ENCODE assay signal across 18 cellular contexts in the genomic region with DNA sequence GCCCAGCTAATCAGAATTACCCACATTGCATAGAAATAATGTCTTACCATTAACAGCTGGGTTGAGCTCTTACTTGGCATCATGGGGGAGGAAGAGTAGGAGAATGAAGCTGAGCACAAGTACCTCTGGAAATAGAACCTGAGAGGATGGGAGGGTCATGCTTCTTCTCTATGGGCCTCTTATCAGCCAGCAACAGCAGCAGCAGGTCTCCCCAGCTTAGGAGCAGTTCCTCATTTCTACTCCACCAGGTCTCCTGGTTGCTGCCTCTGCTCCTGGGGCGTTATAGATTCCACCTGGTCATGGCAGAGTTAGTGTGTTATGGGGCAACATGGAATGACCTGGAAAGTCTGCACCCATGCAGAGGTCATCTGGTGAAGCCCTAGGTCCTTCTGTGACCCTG. TPM values are rescaled to one million over a fixed set of nuclear protein-coding genes. Genes with fewer than 3 reads are reported as not detected.
A peak's percentile ranks its signal among the peaks of the same experiment; 100 is the strongest.
DNase-seq lines count a peak whose midpoint lies in the region; ATAC-seq, FAIRE-seq and TF ChIP-seq lines count a peak whose summit lies in the region.
"Had no signal": no experiment of that assay in that cellular context is flagged by ENCODE, and none has a peak within 500 bp of the region (broad histone marks: within the 10 kb centered on the region; RNA-seq: fewer than 3 reads in every experiment).

No MANE protein-coding gene starts in this region.

- peak; percentile 30 for ATAC-seq in GM18868 (IDR thresholded peaks at IDR 0.05; ENCODE audit: unreplicated experiment)
- ATAC-seq in K562 = peak; percentile 93
- ATAC-seq: HepG2, Panc1 had no signal

- H3K4me2 ChIP-seq in K562 (ENCODE audit: insufficient read depth, low read length) = peak overlapping the region; percentile 46

- no peaks in the 10 kb centered on the region for H3K36me3 ChIP-seq in K562 (ENCODE audit: control insufficient read depth, insufficient read depth, low read length)

- peaks cover 23 to 39% of the 10 kb centered on the region in 2 experiments for H3K4me1 ChIP-seq in K562 (replicated peaks in 1 of 2; ENCODE audit: control insufficient read depth in 2 of 2, insufficient read depth in 2 of 2, low read length in 2 of 2)

- no peaks in the 10 kb centered on the region for H4K20me1 ChIP-seq in K562 (replicated peaks; ENCODE audit: control insufficient read depth, insufficient read depth, low read length)

- TF ChIP-seq POLR2A in K562 (conservative IDR thresholded peaks at IDR 0.05) = no peak

- H3K27ac ChIP-seq in K562 (ENCODE audit: extremely low read depth, low read depth, low read length) = no peak overlapping the region

- H3K9me3 ChIP-seq in K562 (replicated peaks; ENCODE audit: control insufficient read depth, insufficient read depth, low read depth, low read length) = no peaks in the 10 kb centered on the region

- no peaks in the 10 kb centered on the region for H3K27me3 ChIP-seq in K562 (ENCODE audit: control insufficient read depth in 2 of 2, insufficient read depth in 2 of 2, low read length in 2 of 2)

- no peak for TF ChIP-seq CTCF in K562 (IDR thresholded peaks at IDR 0.05 in 2 of 3, conservative IDR thresholded peaks at IDR 0.05 in 1 of 3; ENCODE audit: insufficient read depth in 2 of 3, low read depth in 1 of 3, low read length in 3 of 3)

- POLR2A ChIA-PET in K562 (lab: Yijun Ruan, JAX) = interaction anchor here (0.8 to 2.2 kb wide), 8 partner anchors 8 to 262 kb away, joined by 3 to 6 read pairs (median 4); a partner anchor contains a TSS

- no peak overlapping the region; a peak in 1 of 4 replicates for H3K9ac ChIP-seq in K562 (ENCODE audit: insufficient read depth in 1 of 2, low read depth in 2 of 2, low read length in 2 of 2)

- no TSS peak for BruUV-seq in K562 (replicated peaks; lab: Mats Ljungman, UMichigan)

- CTCF ChIA-PET in K562 (lab: Yijun Ruan, JAX; ENCODE audit: low intra/inter-chr PET ratio) = no interaction called here

- in situ Hi-C loops in K562 (cut with MboI) = no loop called here

- WGBS in K562 (ENCODE audit: insufficient coverage, low coverage, missing lambda C conversion rate) = 7% methylated on average over 1 of the region's 1 CpG

- TF ChIP-seq EP300 in K562 (IDR thresholded peaks at IDR 0.05; ENCODE audit: low read length) = peak; percentile 88

- H2AFZ ChIP-seq in K562 (ENCODE audit: low read depth, low read length) = peak overlapping the region; percentile 21; the same call in 1 of the 2 replicates

- peak; percentile 98 for FAIRE-seq in K562 (lab: Jason Lieb, UNC)
- FAIRE-seq: H1, HepG2 had no signal

- H3K9me1 ChIP-seq in K562 (ENCODE audit: control insufficient read depth, insufficient read depth, low read length) = peaks cover 4% of the 10 kb centered on the region

- no peaks in the 10 kb centered on the region for H3K79me2 ChIP-seq in K562 (ENCODE audit: control insufficient read depth, insufficient read depth, low read length)

- peak; percentile 48 for DNase-seq in GDM1 (lab: John Stamatoyannopoulos, UW)
- DNase-seq in SKM-1 (lab: John Stamatoyannopoulos, UW; ENCODE audit: unreplicated experiment) = peak; percentile 22
- peak; percentile 46 to 91 (median 74) for DNase-seq in K562 (ENCODE audit: extremely low read depth in 1 of 4, low spot score in 3 of 4)
- DNase-seq in NCI-H82 (lab: John Stamatoyannopoulos, UW) = no peak
- no peak for DNase-seq in NCI-H2107 (lab: John Stamatoyannopoulos, UW)
- no peak for DNase-seq in NCI-H128 (lab: John Stamatoyannopoulos, UW; ENCODE audit: unreplicated experiment)
- DNase-seq: ACHN; CD4-positive, CD25-positive, alpha-beta regulatory T cell; DMS53; HFFc6; NCI-H1048; NCI-H226; NCI-H69; SHP77 had no signal

- H3K4me3 ChIP-seq in K562 = no peak overlapping the region

- intact Hi-C loops in K562 (cut with micrococcal nuclease) = loop anchor here (10.0 kb wide), 1 partner anchor 158 kb away; a partner anchor contains a TSS

- no peak for TF ChIP-seq RAD21 in K562 (CRISPR knock-in tag; conservative IDR thresholded peaks at IDR 0.05 in 1 of 2, IDR thresholded peaks at IDR 0.05 in 1 of 2)

TF ChIP-seq in K562, 482 proteins besides CTCF, POLR2A, EP300 and RAD21 (continues in another document):
- TF ChIP-seq, protein P1, sequence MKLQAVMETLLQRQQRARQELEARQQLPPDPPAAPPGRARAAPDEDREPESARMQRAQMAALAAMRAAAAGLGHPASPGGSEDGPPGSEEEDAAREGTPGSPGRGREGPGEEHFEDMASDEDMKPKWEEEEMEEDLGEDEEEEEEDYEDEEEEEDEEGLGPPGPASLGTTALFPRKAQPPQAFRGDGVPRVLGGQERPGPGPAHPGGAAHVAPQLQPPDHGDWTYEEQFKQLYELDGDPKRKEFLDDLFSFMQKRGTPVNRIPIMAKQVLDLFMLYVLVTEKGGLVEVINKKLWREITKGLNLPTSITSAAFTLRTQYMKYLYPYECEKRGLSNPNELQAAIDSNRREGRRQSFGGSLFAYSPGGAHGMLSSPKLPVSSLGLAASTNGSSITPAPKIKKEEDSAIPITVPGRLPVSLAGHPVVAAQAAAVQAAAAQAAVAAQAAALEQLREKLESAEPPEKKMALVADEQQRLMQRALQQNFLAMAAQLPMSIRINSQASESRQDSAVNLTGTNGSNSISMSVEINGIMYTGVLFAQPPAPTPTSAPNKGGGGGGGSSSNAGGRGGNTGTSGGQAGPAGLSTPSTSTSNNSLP (IDR thresholded peaks at IDR 0.05; ENCODE audit: borderline replicate concordance, low read depth, low read length) = no peak
- no peak for TF ChIP-seq HDAC6 (IDR thresholded peaks at IDR 0.05; ENCODE audit: low read depth, low read length)
- no peak for TF ChIP-seq IRF2 (CRISPR knock-in tag; IDR thresholded peaks at IDR 0.05)
- TF ChIP-seq, protein P2, sequence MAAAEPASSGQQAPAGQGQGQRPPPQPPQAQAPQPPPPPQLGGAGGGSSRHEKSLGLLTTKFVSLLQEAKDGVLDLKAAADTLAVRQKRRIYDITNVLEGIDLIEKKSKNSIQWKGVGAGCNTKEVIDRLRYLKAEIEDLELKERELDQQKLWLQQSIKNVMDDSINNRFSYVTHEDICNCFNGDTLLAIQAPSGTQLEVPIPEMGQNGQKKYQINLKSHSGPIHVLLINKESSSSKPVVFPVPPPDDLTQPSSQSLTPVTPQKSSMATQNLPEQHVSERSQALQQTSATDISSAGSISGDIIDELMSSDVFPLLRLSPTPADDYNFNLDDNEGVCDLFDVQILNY (CRISPR knock-in tag; IDR thresholded peaks at IDR 0.05) = no peak
- no peak for TF ChIP-seq CBX1 (IDR thresholded peaks at IDR 0.05; ENCODE audit: low read depth)
- TF ChIP-seq, protein P3, sequence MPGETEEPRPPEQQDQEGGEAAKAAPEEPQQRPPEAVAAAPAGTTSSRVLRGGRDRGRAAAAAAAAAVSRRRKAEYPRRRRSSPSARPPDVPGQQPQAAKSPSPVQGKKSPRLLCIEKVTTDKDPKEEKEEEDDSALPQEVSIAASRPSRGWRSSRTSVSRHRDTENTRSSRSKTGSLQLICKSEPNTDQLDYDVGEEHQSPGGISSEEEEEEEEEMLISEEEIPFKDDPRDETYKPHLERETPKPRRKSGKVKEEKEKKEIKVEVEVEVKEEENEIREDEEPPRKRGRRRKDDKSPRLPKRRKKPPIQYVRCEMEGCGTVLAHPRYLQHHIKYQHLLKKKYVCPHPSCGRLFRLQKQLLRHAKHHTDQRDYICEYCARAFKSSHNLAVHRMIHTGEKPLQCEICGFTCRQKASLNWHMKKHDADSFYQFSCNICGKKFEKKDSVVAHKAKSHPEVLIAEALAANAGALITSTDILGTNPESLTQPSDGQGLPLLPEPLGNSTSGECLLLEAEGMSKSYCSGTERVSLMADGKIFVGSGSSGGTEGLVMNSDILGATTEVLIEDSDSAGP (CRISPR knock-in tag; IDR thresholded peaks at IDR 0.05) = no peak
- TF ChIP-seq PML (IDR thresholded peaks at IDR 0.05; ENCODE audit: low read length) = peak; percentile 91
- TF ChIP-seq SP1 (CRISPR knock-in tag; IDR thresholded peaks at IDR 0.05) = peak; percentile 47; the same call in 1 of the 2 replicates
- no peak for TF ChIP-seq RBM22 (IDR thresholded peaks at IDR 0.05; ENCODE audit: low read depth, low read length, poor library complexity, severe bottlenecking)

RNA-seq across cellular contexts. Expression of a gene that starts 3.4 kb away (rescaled TPM):
- not detected in 2 replicates for total RNA-seq in K562 (2011; cell fraction: chromatin; rRNA removed; ENCODE audit: low replicate concordance)
- not detected in 2 replicates for total RNA-seq in K562 (2011; cell fraction: nucleolus; rRNA removed)
- not detected in 2 replicates for total RNA-seq in K562 (2011; cell fraction: nucleoplasm; rRNA removed)
- total RNA-seq in K562 (2014; rRNA removed) = not detected in 2 replicates
- total RNA-seq in K562 (2014; rRNA removed; fragmentation: Illumina TruSeq; extraction: Trizol) = not detected in 2 replicates
- not detected in 2 replicates for total RNA-seq in K562 (2015; rRNA removed; fragmentation: Illumina TruSeq; extraction: Trizol)
- total RNA-seq in K562 (2021) = not detected in 2 replicates
- not detected in 2 replicates for polyA plus RNA-seq in K562 (2011; rRNA removed)
- polyA plus RNA-seq in K562 (2011; cell fraction: cytosol; rRNA removed) = not detected in 2 replicates
- not detected in 2 replicates for polyA plus RNA-seq in K562 (2011; cell fraction: nucleus; rRNA removed)
- 0.06 and 0.07 TPM in 2 replicates for polyA plus RNA-seq in K562 (2012)
- polyA plus RNA-seq in K562 (2014; fragmentation: Illumina TruSeq; extraction: Trizol) = 0.01 TPM in 1 of 2 replicates, not detected in the other
- polyA plus RNA-seq in K562 (2014; fragmentation: Nextera tagmentation; extraction: Ambion mirVana) = under 1 TPM; 0.01 to 0.06 TPM
- not detected in 2 replicates for polyA plus RNA-seq in K562 (2014; rRNA removed)
- not detected in 2 replicates for polyA minus RNA-seq in K562 (2011; rRNA and poly(A)+ RNA removed)
- polyA minus RNA-seq in K562 (2011; cell fraction: cytosol; rRNA and poly(A)+ RNA removed) = not detected in 2 replicates
- polyA minus RNA-seq in K562 (2011; cell fraction: nucleus; rRNA and poly(A)+ RNA removed) = not detected in 2 replicates
- total RNA-seq: CD4-positive, CD25-positive, alpha-beta regulatory T cell; H1; HepG2; HFFc6 had no signal
- polyA plus RNA-seq: HepG2 had no signal

RNA-seq across cellular contexts. Expression of a gene that starts 6.9 kb away (rescaled TPM):
- total RNA-seq in K562 (2011; cell fraction: chromatin; rRNA removed; ENCODE audit: low replicate concordance) = 4.6 and 8.6 TPM in 2 replicates
- total RNA-seq in K562 (2011; cell fraction: nucleolus; rRNA removed) = 3.7 and 3.8 TPM in 2 replicates
- 4.1 and 4.6 TPM in 2 replicates for total RNA-seq in K562 (2011; cell fraction: nucleoplasm; rRNA removed)
- total RNA-seq in K562 (2014; rRNA removed) (3.6 and 4.3 TPM in 2 replicates), K562 (2014; rRNA removed; fragmentation: Illumina TruSeq; extraction: Trizol) (3.8 and 4.7 TPM in 2 replicates), K562 (2015; rRNA removed; fragmentation: Illumina TruSeq; extraction: Trizol) (3.8 and 4.5 TPM in 2 replicates), K562 (2021) (4.5 and 4.8 TPM in 2 replicates)
- polyA plus RNA-seq in K562 (2011; rRNA removed) (2.7 and 3.3 TPM in 2 replicates), K562 (2014; fragmentation: Illumina TruSeq; extraction: Trizol) (4.0 TPM in 2 replicates), K562 (2014; fragmentation: Nextera tagmentation; extraction: Ambion mirVana) (1 to 10 TPM; 2.0 to 2.3 TPM), K562 (2014; rRNA removed) (3.6 and 4.6 TPM in 2 replicates)
- 1.9 and 2.1 TPM in 2 replicates for polyA plus RNA-seq in K562 (2011; cell fraction: cytosol; rRNA removed)
- polyA plus RNA-seq in K562 (2011; cell fraction: nucleus; rRNA removed) = 3.8 and 4.0 TPM in 2 replicates
- polyA plus RNA-seq in K562 (2012) = 2.9 and 3.8 TPM in 2 replicates
- 2.6 and 2.9 TPM in 2 replicates for polyA minus RNA-seq in K562 (2011; rRNA and poly(A)+ RNA removed)
- polyA minus RNA-seq in K562 (2011; cell fraction: cytosol; rRNA and poly(A)+ RNA removed) = 1.5 and 2.0 TPM in 2 replicates
- polyA minus RNA-seq in K562 (2011; cell fraction: nucleus; rRNA and poly(A)+ RNA removed) = 2.3 and 2.9 TPM in 2 replicates

Comparison
In these comparisons a context has a peak if more than half of its experiments do, and no peak if none do; other contexts are left out.
1. DNase-seq: peak in GDM1 (single experiment), SKM-1 (single experiment) and K562 (4 of 4); none in NCI-H82 (single experiment), NCI-H2107 (single experiment) and NCI-H128 (single experiment).